8 cellular contexts compared by ENCODE assay signal in genomic region chr12:53224268-53224896, GRCh38. TPM values are rescaled to one million over a fixed set of nuclear protein-coding genes. Genes with fewer than 3 reads are reported as not detected.
DNase-seq lines count a peak whose midpoint lies in the region; ATAC-seq and TF ChIP-seq lines count a peak whose summit lies in the region.

No MANE protein-coding gene starts in this region.

- peak; percentile 59 for TF ChIP-seq CTCF in neural crest cell (conservative IDR thresholded peaks at IDR 0.05)

- H3K4me1 Mint-ChIP-seq in neural crest cell = peaks cover 60% of the 10 kb centered on the region

- peaks cover 52% of the 10 kb centered on the region for H3K27me3 Mint-ChIP-seq in neural crest cell (ENCODE audit: low read depth)

- no peaks in the 10 kb centered on the region for H3K9me3 Mint-ChIP-seq in neural crest cell

- H3K27ac ChIP-seq in cingulate gyrus (ENCODE audit: low read depth, low read length) = peak overlapping the region; percentile 77

- no peaks in the 10 kb centered on the region for H3K36me3 Mint-ChIP-seq in neural crest cell (ENCODE audit: low read depth)

- TF ChIP-seq POLR2A in GM18505 (IDR thresholded peaks at IDR 0.05; ENCODE audit: borderline replicate concordance, extremely low read depth, insufficient read depth, insufficient read length) = no peak

- ATAC-seq in HG02642 (IDR thresholded peaks at IDR 0.05; ENCODE audit: poor library complexity, unreplicated experiment) (no peak), GM18505 (IDR thresholded peaks at IDR 0.05; ENCODE audit: unreplicated experiment) (no peak)

- DNase-seq in COR-L47 (lab: John Stamatoyannopoulos, UW) = peak; percentile 42
- DNase-seq in NCI-H510A (lab: John Stamatoyannopoulos, UW) = peak; percentile 52
- DNase-seq in neural crest cell (ENCODE audit: low read depth, low spot score) = no peak
- DNase-seq in HPDE6-E6E7 (ENCODE audit: extremely low spot score) = no peak
- DNase-seq in central memory CD4-positive, alpha-beta T cell = no peak

- H3K27ac Mint-ChIP-seq in neural crest cell (ENCODE audit: unreplicated experiment) = peak overlapping the region; percentile 68

- peak overlapping the region; percentile 77 for H3K4me3 Mint-ChIP-seq in neural crest cell

RNA-seq across cellular contexts. Expression of gene RARG, which starts 7.6 kb away (rescaled TPM):
- 5.4 and 5.9 TPM in 2 replicates for total RNA-seq in neural crest cell

RNA-seq across cellular contexts. Expression of gene ITGB7, which starts 17.3 kb away (rescaled TPM):
- total RNA-seq in neural crest cell = not detected in 2 replicates

RNA-seq across cellular contexts. Expression of gene CSAD, which starts 43.7 kb away (rescaled TPM):
- total RNA-seq in neural crest cell = 22.1 and 26.5 TPM in 2 replicates

RNA-seq across cellular contexts. Expression of gene ESPL1, which starts 43.7 kb away (rescaled TPM):
- 56.3 and 65.8 TPM in 2 replicates for total RNA-seq in neural crest cell

RNA-seq across cellular contexts. Expression of gene ZNF740, which starts 43.9 kb away (rescaled TPM):
- 52.7 and 59.6 TPM in 2 replicates for total RNA-seq in neural crest cell

Comparison
In these comparisons a context has a peak if more than half of its experiments do, and no peak if none do; other contexts are left out.
1. DNase-seq: peak in COR-L47 (single experiment) and NCI-H510A (single experiment); none in neural crest cell (single experiment), HPDE6-E6E7 (single experiment) and central memory CD4-positive, alpha-beta T cell (single experiment).